ENCODE assay signal across 14 cellular contexts in genomic region chr14:100787659-100788058, GRCh38. TPM values are rescaled to one million over a fixed set of nuclear protein-coding genes. Genes with fewer than 3 reads are reported as not detected.
DNase-seq lines count a peak whose midpoint lies in the region; ATAC-seq and TF ChIP-seq lines count a peak whose summit lies in the region.
"Had no signal": no experiment of that assay in that cellular context is flagged by ENCODE, and none has a peak within 500 bp of the region (broad histone marks: within the 10 kb centered on the region; RNA-seq: fewer than 3 reads in every experiment).

No MANE protein-coding gene starts in this region.

- H3K4me1 Mint-ChIP-seq in activated naive CD4-positive, alpha-beta T cell treated with anti-CD3 and anti-CD28 coated beads, Interleukin-2, amount 50 U/mL, for 24 hours: no peaks in the 10 kb centered on the region
- H3K4me1 Mint-ChIP-seq in natural killer cell treated with Interleukin-12 subunit alpha and Interleukin-12 subunit beta and Interleukin-15 and Interleukin-18, amount 100 ng/mL, for 72 hours (ENCODE audit: low read depth in 2 of 2): no peaks in the 10 kb centered on the region
- H3K4me1 Mint-ChIP-seq in natural killer cell (no peaks in the 10 kb centered on the region), neural crest cell (peaks cover 77% of the 10 kb centered on the region)

- no peak for TF ChIP-seq CTCF in natural killer cell (IDR thresholded peaks at IDR 0.05)
- TF ChIP-seq CTCF in neural crest cell (conservative IDR thresholded peaks at IDR 0.05): no peak

- peaks cover 11% of the 10 kb centered on the region for H3K27me3 Mint-ChIP-seq in activated naive CD4-positive, alpha-beta T cell treated with anti-CD3 and anti-CD28 coated beads, Interleukin-2, amount 50 U/mL, for 24 hours
- peaks cover 3 to 7% of the 10 kb centered on the region in 2 donors for H3K27me3 Mint-ChIP-seq in natural killer cell treated with Interleukin-12 subunit alpha and Interleukin-12 subunit beta and Interleukin-15 and Interleukin-18, amount 100 ng/mL, for 72 hours
- H3K27me3 Mint-ChIP-seq in natural killer cell (ENCODE audit: low read depth in 2 of 2) (peaks cover 0 to 8% of the 10 kb centered on the region in 2 donors), neural crest cell (ENCODE audit: low read depth) (no peaks in the 10 kb centered on the region)

- H3K27ac Mint-ChIP-seq in activated naive CD4-positive, alpha-beta T cell treated with anti-CD3 and anti-CD28 coated beads, Interleukin-2, amount 50 U/mL, for 24 hours: peak overlapping the region; percentile 70
- H3K27ac Mint-ChIP-seq in activated naive CD4-positive, alpha-beta T cell treated with anti-CD3 and anti-CD28 coated beads, Interleukin-2, amount 50 U/mL, for 72 hours: no peak overlapping the region
- no peak overlapping the region for H3K27ac Mint-ChIP-seq in natural killer cell treated with Interleukin-12 subunit alpha and Interleukin-12 subunit beta and Interleukin-15 and Interleukin-18, amount 100 ng/mL, for 72 hours
- no peak overlapping the region for H3K27ac Mint-ChIP-seq in natural killer cell
- peak overlapping the region; percentile 62 for H3K27ac Mint-ChIP-seq in neural crest cell (ENCODE audit: unreplicated experiment)
- H3K27ac Mint-ChIP-seq: CD4-positive, alpha-beta T cell had no signal

- no peaks in the 10 kb centered on the region for H3K9me3 Mint-ChIP-seq in activated naive CD4-positive, alpha-beta T cell treated with anti-CD3 and anti-CD28 coated beads, Interleukin-2, amount 50 U/mL, for 24 hours
- no peaks in the 10 kb centered on the region for H3K9me3 Mint-ChIP-seq in activated naive CD4-positive, alpha-beta T cell treated with anti-CD3 and anti-CD28 coated beads, Interleukin-2, amount 50 U/mL, for 72 hours
- H3K9me3 Mint-ChIP-seq in natural killer cell treated with Interleukin-12 subunit alpha and Interleukin-12 subunit beta and Interleukin-15 and Interleukin-18, amount 100 ng/mL, for 72 hours: no peaks in the 10 kb centered on the region
- H3K9me3 Mint-ChIP-seq in natural killer cell: no peaks in the 10 kb centered on the region
- H3K9me3 Mint-ChIP-seq in neural crest cell: no peaks in the 10 kb centered on the region
- H3K9me3 Mint-ChIP-seq: CD4-positive, alpha-beta T cell had no signal

- ATAC-seq in activated naive CD4-positive, alpha-beta T cell treated with anti-CD3 and anti-CD28 coated beads, Interleukin-2, amount 50 U/mL, for 72 hours: no peak
- ATAC-seq in natural killer cell treated with Interleukin-12 subunit alpha and Interleukin-12 subunit beta and Interleukin-15 and Interleukin-18, amount 100 ng/mL, for 72 hours: no peak
- ATAC-seq in natural killer cell (no peak), GM19452 (IDR thresholded peaks at IDR 0.05; ENCODE audit: unreplicated experiment) (no peak)
- ATAC-seq: A549 had no signal

- H3K36me3 Mint-ChIP-seq in activated naive CD4-positive, alpha-beta T cell treated with anti-CD3 and anti-CD28 coated beads, Interleukin-2, amount 50 U/mL, for 24 hours: no peaks in the 10 kb centered on the region
- no peaks in the 10 kb centered on the region for H3K36me3 Mint-ChIP-seq in activated naive CD4-positive, alpha-beta T cell treated with anti-CD3 and anti-CD28 coated beads, Interleukin-2, amount 50 U/mL, for 72 hours
- no peaks in the 10 kb centered on the region for H3K36me3 Mint-ChIP-seq in natural killer cell treated with Interleukin-12 subunit alpha and Interleukin-12 subunit beta and Interleukin-15 and Interleukin-18, amount 100 ng/mL, for 72 hours
- H3K36me3 Mint-ChIP-seq in natural killer cell: no peaks in the 10 kb centered on the region
- H3K36me3 Mint-ChIP-seq in neural crest cell (ENCODE audit: low read depth): no peaks in the 10 kb centered on the region

- intact Hi-C loops in natural killer cell (cut with micrococcal nuclease): no loop called here

- H3K4me3 Mint-ChIP-seq in activated naive CD4-positive, alpha-beta T cell treated with anti-CD3 and anti-CD28 coated beads, Interleukin-2, amount 50 U/mL, for 24 hours: no peak overlapping the region
- H3K4me3 Mint-ChIP-seq in natural killer cell treated with Interleukin-12 subunit alpha and Interleukin-12 subunit beta and Interleukin-15 and Interleukin-18, amount 100 ng/mL, for 72 hours: no peak overlapping the region
- H3K4me3 Mint-ChIP-seq in natural killer cell (no peak overlapping the region), neural crest cell (peak overlapping the region; percentile 39)
- H3K4me3 Mint-ChIP-seq: CD4-positive, alpha-beta T cell had no signal

- no peak for DNase-seq in activated naive CD4-positive, alpha-beta T cell treated with anti-CD3 and anti-CD28 coated beads, Interleukin-2, amount 50 U/mL, for 72 hours (ENCODE audit: low spot score in 2 of 2)
- peak; percentile 32 for DNase-seq in natural killer cell treated with Interleukin-12 subunit alpha and Interleukin-12 subunit beta and Interleukin-15 and Interleukin-18, amount 100 ng/mL, for 72 hours (ENCODE audit: low spot score)
- no peak for DNase-seq in natural killer cell
- no peak for DNase-seq in neural crest cell (ENCODE audit: low read depth, low spot score)
- no peak for DNase-seq in GF-D8 (lab: John Stamatoyannopoulos, UW)
- no peak for DNase-seq in SKM-1 (lab: John Stamatoyannopoulos, UW; ENCODE audit: unreplicated experiment)
- DNase-seq: AML-193; Caco-2; CD4-positive, alpha-beta T cell; GDM1 had no signal

RNA-seq across cellular contexts. Expression of gene MEG3, which starts 38.3 kb away (rescaled TPM):
- total RNA-seq in activated naive CD4-positive, alpha-beta T cell treated with anti-CD3 and anti-CD28 coated beads, Interleukin-2, amount 50 U/mL, for 72 hours: not detected
- not detected for total RNA-seq in natural killer cell treated with Interleukin-12 subunit alpha and Interleukin-12 subunit beta and Interleukin-15 and Interleukin-18, amount 100 ng/mL, for 72 hours
- total RNA-seq in natural killer cell (1 to 10 TPM; 1.0 to 6.6 (median 1.9) TPM), neural crest cell (0.96 and 1.0 TPM in 2 replicates)
- total RNA-seq: Caco-2; CD4-positive, alpha-beta T cell; H4 had no signal

Comparison
In these comparisons a context has a peak if more than half of its experiments do, and no peak if none do; other contexts are left out.
1. H3K27ac Mint-ChIP-seq: peak in activated naive CD4-positive, alpha-beta T cell treated with anti-CD3 and anti-CD28 coated beads, Interleukin-2, amount 50 U/mL, for 24 hours (single experiment) and neural crest cell (single experiment); none in activated naive CD4-positive, alpha-beta T cell treated with anti-CD3 and anti-CD28 coated beads, Interleukin-2, amount 50 U/mL, for 72 hours (0 of 2), natural killer cell treated with Interleukin-12 subunit alpha and Interleukin-12 subunit beta and Interleukin-15 and Interleukin-18, amount 100 ng/mL, for 72 hours (0 of 2) and natural killer cell (0 of 2).